ENCODE assay signal across 11 cellular contexts in the genomic region with DNA sequence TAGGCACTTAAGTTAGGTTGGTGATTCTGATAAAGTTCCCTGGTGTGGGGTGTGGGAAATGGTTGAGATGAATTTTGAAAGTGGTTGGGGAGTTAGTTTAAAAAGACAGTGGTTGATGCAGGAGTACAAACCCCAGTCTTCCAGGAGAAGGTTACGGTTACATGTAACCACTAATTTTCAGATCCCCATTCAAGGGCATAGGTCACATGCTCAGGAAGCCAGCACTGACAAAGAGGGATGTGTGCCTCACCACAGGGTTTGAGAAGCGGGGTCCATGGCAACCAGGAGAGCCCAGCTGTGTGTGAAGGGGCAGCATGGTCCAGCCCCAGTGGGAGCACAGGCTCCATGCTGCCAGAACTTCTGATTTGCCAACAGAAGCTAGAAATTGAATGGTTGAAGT.
A peak's percentile ranks its signal among the peaks of the same experiment; 100 is the strongest.
DNase-seq lines count a peak whose midpoint lies in the region; ATAC-seq and TF ChIP-seq lines count a peak whose summit lies in the region.
"Had no signal": no experiment of that assay in that cellular context is flagged by ENCODE, and none has a peak within 500 bp of the region (broad histone marks: within the 10 kb centered on the region; RNA-seq: fewer than 3 reads in every experiment).

No MANE protein-coding gene starts in this region.

- H3K36me3 Mint-ChIP-seq in naive thymus-derived CD4-positive, alpha-beta T cell, result peaks cover 0 to 3% (median 0%) of the 10 kb centered on the region in 5 donors
- H3K36me3 Mint-ChIP-seq in Caco-2 (ENCODE audit: insufficient read depth, unreplicated experiment), result no peaks in the 10 kb centered on the region
- H3K36me3 Mint-ChIP-seq in activated T-cell treated with anti-CD3 and anti-CD28 coated beads, Interleukin-2, amount 50 U/mL, for 4 hours (ENCODE audit: insufficient read depth), result no peaks in the 10 kb centered on the region

- peaks cover 0 to 3% (median 0%) of the 10 kb centered on the region in 11 donors for H3K9me3 Mint-ChIP-seq in naive thymus-derived CD4-positive, alpha-beta T cell
- H3K9me3 Mint-ChIP-seq in Caco-2 (ENCODE audit: unreplicated experiment), result no peaks in the 10 kb centered on the region
- no peaks in the 10 kb centered on the region for H3K9me3 Mint-ChIP-seq in activated T-cell treated with anti-CD3 and anti-CD28 coated beads, Interleukin-2, amount 50 U/mL, for 4 hours
- H3K9me3 Mint-ChIP-seq: effector memory CD8-positive, alpha-beta T cell had no signal

- no peaks in the 10 kb centered on the region for H3K36me3 ChIP-seq in naive thymus-derived CD4-positive, alpha-beta T cell (ENCODE audit: control insufficient read depth in 2 of 3, insufficient read depth in 3 of 3, low read length in 3 of 3)
- no peaks in the 10 kb centered on the region for H3K36me3 ChIP-seq in Caco-2 (ENCODE audit: control insufficient read depth, insufficient read depth, low read length)

- no peaks in the 10 kb centered on the region for H3K9me3 ChIP-seq in naive thymus-derived CD4-positive, alpha-beta T cell (ENCODE audit: control insufficient read depth in 2 of 3, low read length in 3 of 3)
- H3K9me3 ChIP-seq in Caco-2, result no peaks in the 10 kb centered on the region; the same call in 1 of the 2 replicates

- no peaks in the 10 kb centered on the region for H3K4me1 ChIP-seq in naive thymus-derived CD4-positive, alpha-beta T cell (ENCODE audit: control insufficient read depth in 2 of 2, insufficient read depth in 2 of 2, low read length in 2 of 2)
- no peaks in the 10 kb centered on the region for H3K4me1 ChIP-seq in Caco-2

- intact Hi-C loops in naive thymus-derived CD4-positive, alpha-beta T cell (cut with micrococcal nuclease), result no loop called here
- intact Hi-C loops in Caco-2 (cut with micrococcal nuclease; ENCODE audit: unreplicated experiment), result no loop called here

- no peaks in the 10 kb centered on the region for H3K27me3 ChIP-seq in naive thymus-derived CD4-positive, alpha-beta T cell (ENCODE audit: control insufficient read depth in 2 of 2, insufficient read depth in 2 of 2, low read length in 2 of 2)
- no peaks in the 10 kb centered on the region for H3K27me3 ChIP-seq in Caco-2 (replicated peaks; ENCODE audit: control insufficient read depth, insufficient read depth, low read length)

- POLR2A ChIA-PET in naive thymus-derived CD4-positive, alpha-beta T cell (lab: Charles Lee), result no interaction called here
- POLR2A ChIA-PET in Caco-2 (lab: Charles Lee), result no interaction called here

- H3K27ac Mint-ChIP-seq in naive thymus-derived CD4-positive, alpha-beta T cell, result peak overlapping the region in 2 of 9 donors; percentile 44 to 75
- no peak overlapping the region for H3K27ac Mint-ChIP-seq in Caco-2 (ENCODE audit: unreplicated experiment)
- H3K27ac Mint-ChIP-seq: effector memory CD8-positive, alpha-beta T cell had no signal

- CTCF ChIA-PET in naive thymus-derived CD4-positive, alpha-beta T cell (lab: Charles Lee), result no interaction called here
- CTCF ChIA-PET in Caco-2 (lab: Charles Lee), result no interaction called here

- no TSS peak for BruUV-seq in Caco-2 (replicated peaks; lab: Mats Ljungman, UMichigan)

- no peak overlapping the region for H3K27ac ChIP-seq in naive thymus-derived CD4-positive, alpha-beta T cell (ENCODE audit: low read depth, low read length)
- H3K27ac ChIP-seq: HL-60 had no signal

- DNase-seq in naive thymus-derived CD4-positive, alpha-beta T cell, result no peak
- DNase-seq in Caco-2 (no peak), KG1 (lab: John Stamatoyannopoulos, UW) (no peak), NCI-H1436 (lab: John Stamatoyannopoulos, UW) (no peak)
- no peak for DNase-seq in activated T-cell treated with anti-CD3 and anti-CD28 coated beads, Interleukin-2, amount 50 U/mL, for 4 hours
- DNase-seq: effector memory CD8-positive, alpha-beta T cell; MM.1S had no signal

- peaks cover 0 to 8% (median 0%) of the 10 kb centered on the region in 7 donors for H3K4me1 Mint-ChIP-seq in naive thymus-derived CD4-positive, alpha-beta T cell
- H3K4me1 Mint-ChIP-seq in Caco-2 (ENCODE audit: low read depth, unreplicated experiment), result no peaks in the 10 kb centered on the region
- peaks cover 2% of the 10 kb centered on the region for H3K4me1 Mint-ChIP-seq in activated T-cell treated with anti-CD3 and anti-CD28 coated beads, Interleukin-2, amount 50 U/mL, for 4 hours (ENCODE audit: low read depth)

- peak overlapping the region in 1 of 10 donors; percentile 3 for H3K4me3 Mint-ChIP-seq in naive thymus-derived CD4-positive, alpha-beta T cell
- no peak overlapping the region for H3K4me3 Mint-ChIP-seq in Caco-2 (ENCODE audit: unreplicated experiment)
- no peak overlapping the region for H3K4me3 Mint-ChIP-seq in activated T-cell treated with anti-CD3 and anti-CD28 coated beads, Interleukin-2, amount 50 U/mL, for 4 hours
- H3K4me3 Mint-ChIP-seq: effector memory CD8-positive, alpha-beta T cell had no signal

- peak; percentile 80 for ATAC-seq in GM18868 (IDR thresholded peaks at IDR 0.05; ENCODE audit: unreplicated experiment)
- peak; percentile 87 for ATAC-seq in GM21717 (IDR thresholded peaks at IDR 0.05; ENCODE audit: unreplicated experiment)
- ATAC-seq in HG03354 (IDR thresholded peaks at IDR 0.05; ENCODE audit: poor library complexity, severe bottlenecking, unreplicated experiment), result peak; percentile 57
- peak; percentile 27 for ATAC-seq in naive thymus-derived CD4-positive, alpha-beta T cell
- ATAC-seq in activated T-cell treated with anti-CD3 and anti-CD28 coated beads, Interleukin-2, amount 50 U/mL, for 4 hours, result no peak
- ATAC-seq: effector memory CD8-positive, alpha-beta T cell had no signal

- H3K4me3 ChIP-seq in naive thymus-derived CD4-positive, alpha-beta T cell (ENCODE audit: low read length), result no peak overlapping the region
- no peak overlapping the region for H3K4me3 ChIP-seq in Caco-2 (ENCODE audit: low read depth, low read length)

- TF ChIP-seq CTCF in Caco-2 (IDR thresholded peaks at IDR 0.05; ENCODE audit: insufficient read depth in 1 of 2, low read depth in 1 of 2, low read length in 1 of 2, severe bottlenecking in 1 of 2, unreplicated experiment in 1 of 2), result no peak

- peaks cover 0 to 2% (median 0%) of the 10 kb centered on the region in 5 donors for H3K27me3 Mint-ChIP-seq in naive thymus-derived CD4-positive, alpha-beta T cell
- no peaks in the 10 kb centered on the region for H3K27me3 Mint-ChIP-seq in Caco-2 (ENCODE audit: insufficient read depth, unreplicated experiment)
- no peaks in the 10 kb centered on the region for H3K27me3 Mint-ChIP-seq in activated T-cell treated with anti-CD3 and anti-CD28 coated beads, Interleukin-2, amount 50 U/mL, for 4 hours (ENCODE audit: low read depth)
- H3K27me3 Mint-ChIP-seq: effector memory CD8-positive, alpha-beta T cell had no signal

Comparison
In these comparisons a context has a peak if more than half of its experiments do, and no peak if none do; other contexts are left out.
1. ATAC-seq: peak in GM18868 (single experiment), GM21717 (single experiment), HG03354 (single experiment) and naive thymus-derived CD4-positive, alpha-beta T cell (single experiment); none in activated T-cell treated with anti-CD3 and anti-CD28 coated beads, Interleukin-2, amount 50 U/mL, for 4 hours (0 of 2).